23 cellular contexts compared by ENCODE assay signal in genomic region chr5:144742376-144742775, GRCh38.
"Had no signal": no experiment of that assay in that cellular context is flagged by ENCODE, and none has a peak within 500 bp of the region (broad histone marks: within the 10 kb centered on the region; RNA-seq: fewer than 3 reads in every experiment).

No MANE protein-coding gene starts in this region.

- ATAC-seq: effector memory CD8-positive, alpha-beta T cell; gastrocnemius medialis; heart left ventricle had no signal

- H3K4me1 ChIP-seq: gastrocnemius medialis, heart left ventricle, right atrium auricular region, tibial artery had no signal

- H3K4me1 Mint-ChIP-seq: activated naive CD8-positive, alpha-beta T cell treated with anti-CD3 and anti-CD28 coated beads, Interleukin-2, amount 10 ng/mL, durations not matched to agents 7 days and 5 days had no signal

- H3K4me3 ChIP-seq: gastrocnemius medialis, heart left ventricle, lung, right atrium auricular region, skin epidermis, tibial artery had no signal

- H3K36me3 ChIP-seq: gastrocnemius medialis, heart left ventricle, right atrium auricular region, tibial artery had no signal

- DNase-seq: activated CD4-positive, alpha-beta T cell treated with anti-CD3 and anti-CD28 coated beads for 1 hour; activated CD4-positive, alpha-beta T cell treated with anti-CD3 and anti-CD28 coated beads, Interleukin-2, amount 50 U/mL, for 4 hours; activated naive CD4-positive, alpha-beta T cell; activated naive CD8-positive, alpha-beta T cell treated with anti-CD3 and anti-CD28 coated beads, Interleukin-2, amount 10 ng/mL, durations not matched to agents 7 days and 5 days; activated T-cell treated with anti-CD3 and anti-CD28 coated beads for 4 hours; aorta; cerebellar nuclear complex; effector memory CD8-positive, alpha-beta T cell; gastrocnemius medialis; heart left ventricle; midbrain; nucleus accumbens; stimulated activated CD4-positive, alpha-beta T cell treated with anti-CD3 and anti-CD28 coated beads, Interleukin-15, amount 100 ng/mL, for 24 hours; stimulated activated CD4-positive, alpha-beta T cell treated with anti-CD3 and anti-CD28 coated beads, Interleukin-4, amount 100 ng/mL, for 1 hour; stimulated activated naive CD4-positive, alpha-beta T cell; tibial artery had no signal

- H3K27ac Mint-ChIP-seq: activated naive CD8-positive, alpha-beta T cell treated with anti-CD3 and anti-CD28 coated beads, Interleukin-2, amount 10 ng/mL, durations not matched to agents 7 days and 5 days; dendritic cell treated with granulocyte-macrophage colony-stimulating factor and Interleukin-4, amounts not matched to agents 40 ng/mL and 50 ng/mL, for 4 days; effector memory CD8-positive, alpha-beta T cell; progenitor cell of endocrine pancreas had no signal

- H3K36me3 Mint-ChIP-seq: activated naive CD8-positive, alpha-beta T cell treated with anti-CD3 and anti-CD28 coated beads, Interleukin-2, amount 10 ng/mL, durations not matched to agents 7 days and 5 days had no signal

- H3K9me3 ChIP-seq: gastrocnemius medialis, right atrium auricular region, tibial artery had no signal

- H3K27me3 ChIP-seq: gastrocnemius medialis, heart left ventricle, right atrium auricular region, tibial artery had no signal

- H3K4me3 Mint-ChIP-seq: activated naive CD8-positive, alpha-beta T cell treated with anti-CD3 and anti-CD28 coated beads, Interleukin-2, amount 10 ng/mL, durations not matched to agents 7 days and 5 days; dendritic cell treated with granulocyte-macrophage colony-stimulating factor and Interleukin-4, amounts not matched to agents 40 ng/mL and 50 ng/mL, for 4 days; effector memory CD8-positive, alpha-beta T cell had no signal

- H3K27ac ChIP-seq: epithelial cell of prostate, gastrocnemius medialis, heart left ventricle, right atrium auricular region, skin epidermis, tibial artery, VCaP had no signal

- H3K27me3 Mint-ChIP-seq: activated naive CD8-positive, alpha-beta T cell treated with anti-CD3 and anti-CD28 coated beads, Interleukin-2, amount 10 ng/mL, durations not matched to agents 7 days and 5 days; dendritic cell treated with granulocyte-macrophage colony-stimulating factor and Interleukin-4, amounts not matched to agents 40 ng/mL and 50 ng/mL, for 4 days; effector memory CD8-positive, alpha-beta T cell; progenitor cell of endocrine pancreas had no signal
